In the genomic region with DNA sequence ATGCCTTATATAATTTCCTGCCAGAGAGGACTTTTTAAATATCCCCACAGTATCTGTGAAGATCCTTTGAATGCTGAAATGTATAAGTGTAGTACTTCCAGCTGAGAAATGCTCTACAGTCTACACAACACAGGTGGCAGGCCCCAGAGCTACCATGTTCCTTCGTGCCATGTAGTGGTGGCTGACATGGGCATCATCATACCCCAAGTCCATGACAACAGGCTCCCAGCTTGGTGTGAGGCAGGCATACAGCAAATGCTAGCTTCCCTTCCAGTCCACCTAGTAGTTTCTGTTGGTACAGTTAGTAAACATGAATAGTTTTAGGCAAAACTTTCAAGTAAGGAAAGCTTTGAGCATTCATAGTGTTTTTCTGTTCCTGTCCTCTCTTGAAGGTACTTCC, we compare ENCODE assay signal across 16 cellular contexts.
DNase-seq lines count a peak whose midpoint lies in the region; ATAC-seq and TF ChIP-seq lines count a peak whose summit lies in the region.
"Had no signal": no experiment of that assay in that cellular context is flagged by ENCODE, and none has a peak within 500 bp of the region (broad histone marks: within the 10 kb centered on the region; RNA-seq: fewer than 3 reads in every experiment).

No MANE protein-coding gene starts in this region.

- no peak overlapping the region for H3K27ac ChIP-seq in right cardiac atrium (ENCODE audit: low read length)
- peak overlapping the region; percentile 53 for H3K27ac ChIP-seq in smooth muscle cell (ENCODE audit: low read depth)
- H3K27ac ChIP-seq: neutrophil had no signal

- H3K4me3 Mint-ChIP-seq in activated T-helper 2 cell treated with anti-CD3 and anti-CD28 coated beads, Interferon-gamma antibody, Interleukin-2, Interleukin-4, amounts not matched to agents 10 μg/mL and 5 μg/mL and 100 μg/mL, durations not matched to agents 14 hours and 24 hours and 36 hours (ENCODE audit: low read depth): no peak overlapping the region

- H3K4me3 ChIP-seq in right cardiac atrium (ENCODE audit: low read length) (no peak overlapping the region), smooth muscle cell (no peak overlapping the region)
- H3K4me3 ChIP-seq: mucosa of descending colon had no signal

- no peak overlapping the region for H2AFZ ChIP-seq in smooth muscle cell (ENCODE audit: low read depth)

- intact Hi-C loops in left ventricle myocardium superior (cut with micrococcal nuclease): no loop called here
- intact Hi-C loops in right cardiac atrium (cut with DNase I): no loop called here
- intact Hi-C loops in activated T-helper 2 cell treated with anti-CD3 and anti-CD28 coated beads, Interferon-gamma antibody, Interleukin-2, Interleukin-4, amounts not matched to agents 10 μg/mL and 5 μg/mL and 100 μg/mL, durations not matched to agents 14 hours and 24 hours and 36 hours (cut with micrococcal nuclease): no loop called here

- peaks cover 4% of the 10 kb centered on the region for H3K9me3 Mint-ChIP-seq in activated T-helper 2 cell treated with anti-CD3 and anti-CD28 coated beads, Interferon-gamma antibody, Interleukin-2, Interleukin-4, amounts not matched to agents 10 μg/mL and 5 μg/mL and 100 μg/mL, durations not matched to agents 14 hours and 24 hours and 36 hours

- peaks cover 57% of the 10 kb centered on the region for H3K36me3 Mint-ChIP-seq in activated T-helper 2 cell treated with anti-CD3 and anti-CD28 coated beads, Interferon-gamma antibody, Interleukin-2, Interleukin-4, amounts not matched to agents 10 μg/mL and 5 μg/mL and 100 μg/mL, durations not matched to agents 14 hours and 24 hours and 36 hours (ENCODE audit: low read depth)

- H3K4me1 ChIP-seq in right cardiac atrium (ENCODE audit: control insufficient read depth, insufficient read depth, low read length) (no peaks in the 10 kb centered on the region), smooth muscle cell (ENCODE audit: low read depth) (no peaks in the 10 kb centered on the region)

- TF ChIP-seq CTCF in smooth muscle cell (IDR thresholded peaks at IDR 0.05; ENCODE audit: borderline replicate concordance, insufficient read depth, poor library complexity, severe bottlenecking): no peak

- ATAC-seq in left ventricle myocardium superior (peak; percentile 35), right cardiac atrium (no peak), GM21381 (IDR thresholded peaks at IDR 0.05; ENCODE audit: unreplicated experiment) (no peak)
- ATAC-seq: mucosa of descending colon had no signal

- H3K27ac Mint-ChIP-seq in activated T-helper 2 cell treated with anti-CD3 and anti-CD28 coated beads, Interferon-gamma antibody, Interleukin-2, Interleukin-4, amounts not matched to agents 10 μg/mL and 5 μg/mL and 100 μg/mL, durations not matched to agents 14 hours and 24 hours and 36 hours: peak overlapping the region; percentile 70

- peaks cover 32% of the 10 kb centered on the region for H3K4me1 Mint-ChIP-seq in activated T-helper 2 cell treated with anti-CD3 and anti-CD28 coated beads, Interferon-gamma antibody, Interleukin-2, Interleukin-4, amounts not matched to agents 10 μg/mL and 5 μg/mL and 100 μg/mL, durations not matched to agents 14 hours and 24 hours and 36 hours (ENCODE audit: low read depth)

- no peaks in the 10 kb centered on the region for H3K79me2 ChIP-seq in smooth muscle cell (ENCODE audit: low read depth)

- 63% methylated on average over 1 of the region's 1 CpG for WGBS in right cardiac atrium
- 62% methylated on average over 1 of the region's 1 CpG for WGBS in smooth muscle cell (ENCODE audit: low lambda C conversion rate)

- no peak overlapping the region for H3K4me2 ChIP-seq in smooth muscle cell
- H3K4me2 ChIP-seq: SK-N-SH had no signal

- no peaks in the 10 kb centered on the region for H3K27me3 Mint-ChIP-seq in activated T-helper 2 cell treated with anti-CD3 and anti-CD28 coated beads, Interferon-gamma antibody, Interleukin-2, Interleukin-4, amounts not matched to agents 10 μg/mL and 5 μg/mL and 100 μg/mL, durations not matched to agents 14 hours and 24 hours and 36 hours (ENCODE audit: low read depth)

- H3K9me3 ChIP-seq in right cardiac atrium (ENCODE audit: control insufficient read depth, low read length) (no peaks in the 10 kb centered on the region), smooth muscle cell (replicated peaks; ENCODE audit: low read depth) (no peaks in the 10 kb centered on the region)
- H3K9me3 ChIP-seq: mucosa of descending colon, neutrophil, SK-N-SH had no signal

- H4K20me1 ChIP-seq in smooth muscle cell (ENCODE audit: low read depth): peaks cover 5% of the 10 kb centered on the region

- H3F3A ChIP-seq in smooth muscle cell (ENCODE audit: low read depth): no peaks in the 10 kb centered on the region

- no peak for DNase-seq in left ventricle myocardium superior
- DNase-seq in right cardiac atrium: no peak
- DNase-seq in MV-4-11 (lab: John Stamatoyannopoulos, UW): peak; percentile 35
- no peak for DNase-seq in activated T-helper 2 cell treated with anti-CD3 and anti-CD28 coated beads, Interferon-gamma antibody, Interleukin-2, Interleukin-4, amounts not matched to agents 10 μg/mL and 5 μg/mL and 100 μg/mL, durations not matched to agents 14 hours and 24 hours and 36 hours (ENCODE audit: low spot score)
- DNase-seq in smooth muscle cell (lab: John Stamatoyannopoulos, UW; ENCODE audit: unreplicated experiment): no peak
- no peak for DNase-seq in stimulated activated CD4-positive, alpha-beta T cell treated with anti-CD3 and anti-CD28 coated beads, Interleukin-4, amount 100 ng/mL, for 4 hours
- no peak for DNase-seq in NCI-H1694 (lab: John Stamatoyannopoulos, UW)
- DNase-seq: KBM-7; mucosa of descending colon; NCI-H1048; NCI-H2029 treated with DMSO at 0.1 percent for 48 hours; NCI-H510A; SK-N-SH; stimulated activated CD8-positive, alpha-beta memory T cell treated with anti-CD3 and anti-CD28 coated beads, Interleukin-4, amount 100 ng/mL, for 48 hours had no signal

- H3K27me3 ChIP-seq in right cardiac atrium (ENCODE audit: control insufficient read depth, insufficient read depth) (no peaks in the 10 kb centered on the region), smooth muscle cell (ENCODE audit: low read depth) (no peaks in the 10 kb centered on the region)
- H3K27me3 ChIP-seq: neutrophil had no signal

- no peaks in the 10 kb centered on the region for H3K36me3 ChIP-seq in smooth muscle cell (ENCODE audit: low read depth)

- H3K9ac ChIP-seq in smooth muscle cell (ENCODE audit: low read depth): no peak overlapping the region
- H3K9ac ChIP-seq: SK-N-SH had no signal
